ENCODE assay signal across 36 cellular contexts in the genomic region with DNA sequence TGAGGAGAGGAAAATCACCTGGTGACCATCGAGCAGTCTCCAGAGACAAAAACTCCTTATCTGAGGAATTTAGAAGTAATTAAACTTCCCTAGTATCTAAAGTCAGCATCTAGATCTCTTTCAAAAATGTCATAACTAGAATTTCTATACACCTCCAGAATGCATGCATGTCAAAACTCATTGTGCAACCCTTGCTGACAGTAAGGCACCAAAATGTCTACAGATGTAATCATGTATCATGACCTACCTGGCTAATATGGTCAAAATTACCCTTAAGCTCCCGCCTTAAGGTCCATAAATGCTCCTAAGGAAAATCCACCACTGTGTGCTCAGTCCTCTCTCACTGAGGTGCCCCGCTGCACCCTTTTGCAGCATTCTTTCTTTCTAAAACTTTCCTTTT. TPM values are rescaled to one million over a fixed set of nuclear protein-coding genes. Genes with fewer than 3 reads are reported as not detected.
"Had no signal": no experiment of that assay in that cellular context is flagged by ENCODE, and none has a peak within 500 bp of the region (broad histone marks: within the 10 kb centered on the region; RNA-seq: fewer than 3 reads in every experiment).

No MANE protein-coding gene starts in this region.

- ATAC-seq: activated CD8-positive, alpha-beta T cell treated with anti-CD3 and anti-CD28 coated beads for 36 hours; activated naive CD4-positive, alpha-beta T cell treated with anti-CD3 and anti-CD28 coated beads, Interleukin-2, amount 50 U/mL, for 72 hours; activated T-cell treated with anti-CD3 and anti-CD28 coated beads, Interleukin-2, amount 50 U/mL, for 4 hours; activated T-cell treated with anti-CD3 and anti-CD28 coated beads, Interleukin-2, amount 50 U/mL, for 72 hours; activated T-helper 17 cell treated with anti-CD3 and anti-CD28 coated beads, Interleukin-2, amount 50 U/mL, for 72 hours; body of pancreas; T-cell; T-helper 17 cell had no signal

- DNase-seq: activated B cell treated with CpG ODN at 0.5 μM for 24 hours; activated CD4-positive, alpha-beta memory T cell treated with anti-CD3 and anti-CD28 coated beads for 36 hours; activated CD4-positive, alpha-beta T cell treated with anti-CD3 and anti-CD28 coated beads for 4 hours; activated CD4-positive, alpha-beta T cell treated with anti-CD3 and anti-CD28 coated beads, Interleukin-2, amount 10 ng/mL, durations not matched to agents 24 days and 14 days; activated CD4-positive, alpha-beta T cell treated with anti-CD3 and anti-CD28 coated beads, Interleukin-2, amount 50 U/mL, for 1 hour; activated CD4-positive, alpha-beta T cell treated with anti-CD3 and anti-CD28 coated beads, Interleukin-2, amount 50 U/mL, for 4 hours; activated CD4-positive, CD25-positive, alpha-beta regulatory T cell treated with anti-CD3 and anti-CD28 coated beads, Interleukin-2, amount 50 U/mL, for 72 hours; activated CD8-positive, alpha-beta memory T cell treated with anti-CD3 and anti-CD28 coated beads, Interleukin-2, amount 50 U/mL, for 4 hours; activated CD8-positive, alpha-beta T cell treated with anti-CD3 and anti-CD28 coated beads for 36 hours; activated effector memory CD4-positive, alpha-beta T cell treated with anti-CD3 and anti-CD28 coated beads, Interleukin-2, amount 50 U/mL, for 16 hours; activated gamma-delta T cell treated with Interleukin-2 at 50 U/mL for 16 hours; activated naive CD4-positive, alpha-beta T cell; activated naive CD4-positive, alpha-beta T cell treated with anti-CD3 and anti-CD28 coated beads for 36 hours; activated naive CD4-positive, alpha-beta T cell treated with anti-CD3 and anti-CD28 coated beads, Interleukin-2, amount 50 U/mL, for 16 hours; activated naive CD8-positive, alpha-beta T cell treated with anti-CD3 and anti-CD28 coated beads for 36 hours; activated T-cell treated with anti-CD3 and anti-CD28 coated beads for 4 hours; activated T-cell treated with anti-CD3 and anti-CD28 coated beads, Interleukin-2, amount 50 U/mL, for 1 hour; activated T-cell treated with anti-CD3 and anti-CD28 coated beads, Interleukin-2, amount 50 U/mL, for 4 hours; activated T-cell treated with anti-CD3 and anti-CD28 coated beads, Interleukin-2, amount 50 U/mL, for 72 hours; adrenal gland; amniotic stem cell; aorta; body of pancreas; brain microvascular endothelial cell; central memory CD4-positive, alpha-beta T cell; T-cell; T-helper 17 cell had no signal

- H3K9me3 ChIP-seq: adrenal gland, body of pancreas, breast epithelium had no signal

- H3K36me3 Mint-ChIP-seq: activated CD4-positive, alpha-beta memory T cell treated with anti-CD3 and anti-CD28 coated beads for 36 hours; activated naive CD4-positive, alpha-beta T cell treated with anti-CD3 and anti-CD28 coated beads, Interleukin-2, amount 50 U/mL, for 72 hours; activated naive CD8-positive, alpha-beta T cell treated with anti-CD3 and anti-CD28 coated beads for 36 hours; T-cell had no signal

- H3K4me3 ChIP-seq: adrenal gland, body of pancreas, breast epithelium had no signal

- H3K4me1 Mint-ChIP-seq: activated CD4-positive, alpha-beta T cell treated with anti-CD3 and anti-CD28 coated beads, Interleukin-2, amount 10 ng/mL, durations not matched to agents 24 days and 14 days; activated naive CD8-positive, alpha-beta T cell treated with anti-CD3 and anti-CD28 coated beads for 36 hours; activated T-helper 17 cell treated with anti-CD3 and anti-CD28 coated beads, Interleukin-2, amount 50 U/mL, for 72 hours; T-helper 17 cell had no signal

- H3K27ac ChIP-seq: adrenal gland, body of pancreas, brain microvascular endothelial cell, breast epithelium, VCaP had no signal

- H3K9me3 Mint-ChIP-seq: activated CD4-positive, alpha-beta memory T cell treated with anti-CD3 and anti-CD28 coated beads for 36 hours; activated CD4-positive, alpha-beta T cell treated with anti-CD3 and anti-CD28 coated beads, Interleukin-2, amount 10 ng/mL, durations not matched to agents 24 days and 14 days; activated naive CD4-positive, alpha-beta T cell treated with anti-CD3 and anti-CD28 coated beads for 36 hours; activated T-helper 1 cell treated with anti-CD3 and anti-CD28 coated beads, Interleukin-12 subunit alpha, Interleukin-12 subunit beta, Interleukin-2, Interleukin-4 antibody, amounts not matched to agents 30 ng/mL and 10 ng/mL and 1 ng/mL, durations not matched to agents 14 hours and 24 hours and 36 hours had no signal

- H3K27ac Mint-ChIP-seq: activated B cell treated with CpG ODN at 0.5 μM for 24 hours; activated CD4-positive, alpha-beta memory T cell treated with anti-CD3 and anti-CD28 coated beads for 36 hours; activated CD4-positive, alpha-beta T cell treated with anti-CD3 and anti-CD28 coated beads, Interleukin-2, amount 10 ng/mL, durations not matched to agents 24 days and 14 days; activated CD8-positive, alpha-beta T cell treated with anti-CD3 and anti-CD28 coated beads for 36 hours; activated naive CD4-positive, alpha-beta T cell treated with anti-CD3 and anti-CD28 coated beads for 36 hours; activated naive CD4-positive, alpha-beta T cell treated with anti-CD3 and anti-CD28 coated beads, Interleukin-2, amount 50 U/mL, for 72 hours; activated naive CD8-positive, alpha-beta T cell treated with anti-CD3 and anti-CD28 coated beads for 36 hours; activated T-cell treated with anti-CD3 and anti-CD28 coated beads, Interleukin-2, amount 50 U/mL, for 72 hours; activated T-helper 1 cell treated with anti-CD3 and anti-CD28 coated beads, Interleukin-12 subunit alpha, Interleukin-12 subunit beta, Interleukin-2, Interleukin-4 antibody, amounts not matched to agents 30 ng/mL and 10 ng/mL and 1 ng/mL, durations not matched to agents 14 hours and 24 hours and 36 hours; activated T-helper 17 cell treated with anti-CD3 and anti-CD28 coated beads, Interleukin-2, amount 50 U/mL, for 72 hours; T-cell; T-helper 17 cell had no signal

- H3K4me3 Mint-ChIP-seq: activated B cell treated with CpG ODN at 0.5 μM for 24 hours; activated CD4-positive, alpha-beta memory T cell treated with anti-CD3 and anti-CD28 coated beads for 36 hours; activated CD4-positive, alpha-beta T cell treated with anti-CD3 and anti-CD28 coated beads, Interleukin-2, amount 10 ng/mL, durations not matched to agents 24 days and 14 days; activated CD8-positive, alpha-beta T cell treated with anti-CD3 and anti-CD28 coated beads for 36 hours; activated naive CD4-positive, alpha-beta T cell treated with anti-CD3 and anti-CD28 coated beads for 36 hours; activated naive CD8-positive, alpha-beta T cell treated with anti-CD3 and anti-CD28 coated beads for 36 hours; activated T-cell treated with anti-CD3 and anti-CD28 coated beads, Interleukin-2, amount 50 U/mL, for 4 hours; activated T-cell treated with anti-CD3 and anti-CD28 coated beads, Interleukin-2, amount 50 U/mL, for 72 hours; activated T-helper 1 cell treated with anti-CD3 and anti-CD28 coated beads, Interleukin-12 subunit alpha, Interleukin-12 subunit beta, Interleukin-2, Interleukin-4 antibody, amounts not matched to agents 30 ng/mL and 10 ng/mL and 1 ng/mL, durations not matched to agents 14 hours and 24 hours and 36 hours; activated T-helper 17 cell treated with anti-CD3 and anti-CD28 coated beads, Interleukin-2, amount 50 U/mL, for 72 hours; T-cell; T-helper 17 cell had no signal

- H3K27me3 ChIP-seq: adrenal gland, body of pancreas, brain microvascular endothelial cell, breast epithelium had no signal

- H3K4me1 ChIP-seq: adrenal gland, body of pancreas, breast epithelium had no signal

- H3K36me3 ChIP-seq: adrenal gland, brain microvascular endothelial cell, breast epithelium had no signal

RNA-seq across cellular contexts. Expression of gene LGI1, which starts 16.4 kb away (rescaled TPM):
- total RNA-seq: activated B cell treated with CpG ODN at 0.5 μM for 24 hours; activated CD4-positive, alpha-beta memory T cell treated with anti-CD3 and anti-CD28 coated beads for 36 hours; activated CD4-positive, alpha-beta T cell treated with anti-CD3 and anti-CD28 coated beads, Interleukin-2, amount 10 ng/mL, durations not matched to agents 24 days and 14 days; activated CD8-positive, alpha-beta memory T cell treated with anti-CD3 and anti-CD28 coated beads for 36 hours; activated CD8-positive, alpha-beta T cell treated with anti-CD3 and anti-CD28 coated beads for 36 hours; activated naive CD4-positive, alpha-beta T cell treated with anti-CD3 and anti-CD28 coated beads for 36 hours; activated naive CD4-positive, alpha-beta T cell treated with anti-CD3 and anti-CD28 coated beads, Interleukin-2, amount 50 U/mL, for 72 hours; activated naive CD8-positive, alpha-beta T cell treated with anti-CD3 and anti-CD28 coated beads for 36 hours; activated T-cell treated with anti-CD3 and anti-CD28 coated beads, Interleukin-2, amount 50 U/mL, for 4 hours; activated T-cell treated with anti-CD3 and anti-CD28 coated beads, Interleukin-2, amount 50 U/mL, for 72 hours; activated T-helper 1 cell treated with anti-CD3 and anti-CD28 coated beads, Interleukin-12 subunit alpha, Interleukin-12 subunit beta, Interleukin-2, Interleukin-4 antibody, amounts not matched to agents 30 ng/mL and 10 ng/mL and 1 ng/mL, durations not matched to agents 14 hours and 24 hours and 36 hours; activated T-helper 17 cell treated with anti-CD3 and anti-CD28 coated beads, Interleukin-2, amount 50 U/mL, for 72 hours; body of pancreas; cardiac septum; T-cell; T-helper 1 cell treated with Interleukin-12 subunit alpha and Interleukin-12 subunit beta and Interleukin-4 antibody, amounts not matched to agents 30 ng/mL and 1 ng/mL, for 36 hours; T-helper 17 cell; T-helper 2 cell treated with Interferon-gamma antibody and Interleukin-4, amounts not matched to agents 100 ng/mL and 5 ng/mL, for 36 hours had no signal
